18 cellular contexts compared by ENCODE assay signal in genomic region chr6:169792306-169793015, GRCh38. TPM values are rescaled to one million over a fixed set of nuclear protein-coding genes. Genes with fewer than 3 reads are reported as not detected.
A peak's percentile ranks its signal among the peaks of the same experiment; 100 is the strongest.
DNase-seq lines count a peak whose midpoint lies in the region; ATAC-seq, FAIRE-seq and TF ChIP-seq lines count a peak whose summit lies in the region.
"Had no signal": no experiment of that assay in that cellular context is flagged by ENCODE, and none has a peak within 500 bp of the region (broad histone marks: within the 10 kb centered on the region; RNA-seq: fewer than 3 reads in every experiment).

No MANE protein-coding gene starts in this region.

- DNase-seq in right atrium auricular region (ENCODE audit: low spot score) (peak; percentile 21), heart right ventricle (no peak), HepG2 (ENCODE audit: low spot score) (no peak), GM19238 (ENCODE audit: insufficient read length, low spot score) (no peak), D721Med (ENCODE audit: insufficient read length, low spot score) (no peak)
- peak; percentile 17 for DNase-seq in stimulated activated CD8-positive, alpha-beta memory T cell treated with anti-CD3 and anti-CD28 coated beads, Interleukin-4, amount 100 ng/mL, for 48 hours
- DNase-seq: CD8-positive, alpha-beta memory T cell; DMS 273 treated with DMSO at 0.1 percent for 48 hours; HFFc6; NCI-H1048; NCI-H1436 treated with DMSO at 0.1 percent for 48 hours; NCI-H2227 treated with DMSO at 0.1 percent for 48 hours; NCI-H524 had no signal

- no peak for TF ChIP-seq EP300 in HepG2 (IDR thresholded peaks at IDR 0.05; ENCODE audit: low read depth in 2 of 2, low read length in 2 of 2)
- no peak for TF ChIP-seq EP300 in HepG2 (CRISPR knock-in tag; IDR thresholded peaks at IDR 0.05; ENCODE audit: borderline replicate concordance)

- no TSS peak for BruUV-seq in HepG2 (replicated peaks; lab: Mats Ljungman, UMichigan)

- H3K36me3 ChIP-seq in right atrium auricular region (no peaks in the 10 kb centered on the region), heart right ventricle (no peaks in the 10 kb centered on the region), HepG2 (replicated peaks in 1 of 2; ENCODE audit: control insufficient read depth in 1 of 2, insufficient read depth in 2 of 2, low read length in 2 of 2) (no peaks in the 10 kb centered on the region)
- H3K36me3 ChIP-seq: BLaER1 treated with 17β-estradiol and CSF1 and Interleukin-3, amounts not matched to agents 10 nM and 100 nM had no signal

- peaks cover 24% of the 10 kb centered on the region for H3K79me2 ChIP-seq in HepG2 (ENCODE audit: insufficient read depth, low read length)

- H3K27me3 ChIP-seq in right atrium auricular region (no peaks in the 10 kb centered on the region), heart right ventricle (peaks cover 0 to 26% (median 9%) of the 10 kb centered on the region in 7 donors), HepG2 (ENCODE audit: control insufficient read depth in 1 of 2, insufficient read depth in 2 of 2, low read length in 2 of 2) (no peaks in the 10 kb centered on the region)

- H3K27ac ChIP-seq in right atrium auricular region (no peak overlapping the region), heart right ventricle (no peak overlapping the region), HepG2 (ENCODE audit: extremely low read length, insufficient read depth, low read length) (no peak overlapping the region)
- H3K27ac ChIP-seq: A549; BLaER1 treated with 17β-estradiol and CSF1 and Interleukin-3, amounts not matched to agents 10 nM and 100 nM; KMS-11 had no signal

- no peak overlapping the region for H2AFZ ChIP-seq in HepG2 (ENCODE audit: low read length)

- H3K9me3 ChIP-seq in right atrium auricular region (no peaks in the 10 kb centered on the region), heart right ventricle (no peaks in the 10 kb centered on the region), HepG2 (ENCODE audit: low read length) (no peaks in the 10 kb centered on the region)
- H3K9me3 ChIP-seq: A549; BLaER1 treated with 17β-estradiol and CSF1 and Interleukin-3, amounts not matched to agents 10 nM and 100 nM had no signal

- no peak for TF ChIP-seq POLR2A in HepG2 (IDR thresholded peaks at IDR 0.05; ENCODE audit: insufficient read depth in 1 of 2, low read depth in 2 of 2, low read length in 2 of 2)

- H3K4me1 ChIP-seq in right atrium auricular region, result peaks cover 0 to 15% of the 10 kb centered on the region in 2 donors
- peaks cover 0 to 16% (median 10%) of the 10 kb centered on the region in 9 donors for H3K4me1 ChIP-seq in heart right ventricle
- H3K4me1 ChIP-seq in HepG2 (ENCODE audit: insufficient read depth, low read length), result peaks cover 73% of the 10 kb centered on the region

- ATAC-seq in heart right ventricle (no peak), HepG2 (no peak), HG03457 (IDR thresholded peaks at IDR 0.05; ENCODE audit: unreplicated experiment) (no peak)
- ATAC-seq: A549, Panc1 had no signal

- no peak overlapping the region for H3K4me2 ChIP-seq in HepG2 (ENCODE audit: low read depth, low read length)
- H3K4me2 ChIP-seq: A549, KMS-11 had no signal

- intact Hi-C loops in heart right ventricle (cut with DNase I) (loop anchor here in 6 of 10 donors (5.0 to 10.0 kb wide), 5 partner anchors 502 to 742 kb away; partner anchors contain the start of gene DLL1 (in 1 of the 6)), HepG2 (cut with micrococcal nuclease; ENCODE audit: unreplicated experiment) (no loop called here)

- CTCF ChIA-PET in HepG2 (lab: Yijun Ruan, JAX; ENCODE audit: low intra/inter-chr PET ratio, low total read pairs), result no interaction called here

- no peak for TF ChIP-seq CTCF in right atrium auricular region (IDR thresholded peaks at IDR 0.05)
- no peak for TF ChIP-seq CTCF in heart right ventricle (IDR thresholded peaks at IDR 0.05)
- no peak for TF ChIP-seq CTCF in HepG2 (CRISPR knock-in tag; IDR thresholded peaks at IDR 0.05)
- no peak for TF ChIP-seq CTCF in D721Med (IDR thresholded peaks at IDR 0.05; ENCODE audit: insufficient read depth, missing control alignments)

- POLR2A ChIA-PET in HepG2 (lab: Yijun Ruan, JAX), result interaction anchor here (2.9 kb wide), 1 partner anchor 67 kb away, joined by 8 read pairs; no protein-coding TSS in a partner anchor

- no peak overlapping the region for H3K9ac ChIP-seq in HepG2 (ENCODE audit: insufficient read depth, low read depth, low read length)
- H3K9ac ChIP-seq: BLaER1 treated with 17β-estradiol and CSF1 and Interleukin-3, amounts not matched to agents 10 nM and 100 nM; KMS-11 had no signal

- FAIRE-seq in HepG2 (lab: Jason Lieb, UNC), result no peak
- no peak for FAIRE-seq in D721Med (lab: Jason Lieb, UNC)
- FAIRE-seq: A549 had no signal

- in situ Hi-C loops in HepG2 (cut with HindIII; ENCODE audit: extremely low pct_ligation_motif_present, low pct_unique_long_range_greater_than_20kb), result loop anchor here (5.0 kb wide), 1 partner anchor 90 kb away; no protein-coding TSS in a partner anchor

- WGBS in heart right ventricle, 2 donors, result 90 to 93% methylated on average over 21 of the region's 21 CpGs
- 93% methylated on average over 20 of the region's 21 CpGs for WGBS in HepG2 (ENCODE audit: low lambda C conversion rate)

- TF ChIP-seq RAD21 in HepG2 (CRISPR knock-in tag; IDR thresholded peaks at IDR 0.05), result no peak

- no peaks in the 10 kb centered on the region for H4K20me1 ChIP-seq in HepG2 (ENCODE audit: insufficient read depth, low read length)

- no peak overlapping the region for H3K4me3 ChIP-seq in right atrium auricular region
- H3K4me3 ChIP-seq in heart right ventricle, result no peak overlapping the region
- no peak overlapping the region for H3K4me3 ChIP-seq in HepG2 (replicated peaks in 1 of 3; ENCODE audit: insufficient read depth in 1 of 3, low read depth in 2 of 3, low read length in 3 of 3)
- H3K4me3 ChIP-seq: A549; BLaER1 treated with 17β-estradiol and CSF1 and Interleukin-3, amounts not matched to agents 10 nM and 100 nM had no signal

TF ChIP-seq in HepG2, 621 proteins besides CTCF, POLR2A, EP300 and RAD21 (continues in another document):
- TF ChIP-seq RAD51 (IDR thresholded peaks at IDR 0.05; ENCODE audit: borderline replicate concordance), result no peak
- peak; percentile 72 for TF ChIP-seq AGO2 (optimal IDR thresholded peaks at IDR 0.05; ENCODE audit: low read depth, low read length)
- no peak for TF ChIP-seq ZNF331 (CRISPR knock-in tag; IDR thresholded peaks at IDR 0.05)

RNA-seq across cellular contexts. Expression of gene ERMARD, which starts 41.0 kb away (rescaled TPM):
- total RNA-seq in right atrium auricular region (10 to 100 TPM in 1 of 2 donors, 1 to 10 TPM in 1; 8.6 to 11.2 TPM), heart right ventricle (10 to 100 TPM in 4 of 10 donors, 1 to 10 TPM in 6; 7.5 to 14.9 (median 9.6) TPM), HepG2 (2016; rRNA removed; fragmentation: Illumina TruSeq; extraction: Trizol) (8.4 and 10.7 TPM in 2 replicates)
- polyA plus RNA-seq in heart right ventricle (10 to 100 TPM; 12.6 to 38.5 TPM), HepG2 (2011; rRNA removed) (8.8 and 11.6 TPM in 2 replicates)
- total RNA-seq in HepG2 (2016; cell fraction: cytosol; rRNA removed; fragmentation: Illumina TruSeq; extraction: Trizol; ENCODE audit: low read depth), result 5.5 and 7.1 TPM in 2 replicates
- total RNA-seq in HepG2 (2016; cell fraction: insoluble cytoplasmic fraction; rRNA removed; fragmentation: Illumina TruSeq; extraction: Trizol), result 7.1 and 13.2 TPM in 2 replicates
- total RNA-seq in HepG2 (2016; cell fraction: membrane; rRNA removed; fragmentation: Illumina TruSeq; extraction: Trizol), result 7.3 and 7.5 TPM in 2 replicates
- total RNA-seq in HepG2 (2016; cell fraction: nucleus; rRNA removed; fragmentation: Illumina TruSeq; extraction: Trizol), result 16.6 and 17.0 TPM in 2 replicates
- polyA plus RNA-seq in HepG2 (2011; cell fraction: cytosol; rRNA removed), result 6.1 and 7.4 TPM in 2 replicates
- 35.0 and 45.3 TPM in 2 replicates for polyA plus RNA-seq in HepG2 (2011; cell fraction: nucleus; rRNA removed)
- polyA plus RNA-seq in HepG2 (2012), result 7.7 and 8.9 TPM in 2 replicates
- polyA plus RNA-seq in HepG2 (2016; cell fraction: cytosol; fragmentation: Illumina TruSeq; extraction: Trizol; ENCODE audit: low read depth), result 1.9 and 2.2 TPM in 2 replicates
- 4.8 and 5.9 TPM in 2 replicates for polyA plus RNA-seq in HepG2 (2016; cell fraction: insoluble cytoplasmic fraction; fragmentation: Illumina TruSeq; extraction: Trizol; ENCODE audit: low read depth)
- polyA plus RNA-seq in HepG2 (2016; cell fraction: membrane; fragmentation: Illumina TruSeq; extraction: Trizol; ENCODE audit: low read depth), result 2.4 and 3.3 TPM in 2 replicates
- polyA plus RNA-seq in HepG2 (2016; cell fraction: nucleus; fragmentation: Illumina TruSeq; extraction: Trizol; ENCODE audit: insufficient read depth, low read depth), result 28.4 and 29.0 TPM in 2 replicates
- 6.3 TPM in 2 replicates for polyA minus RNA-seq in HepG2 (2011; rRNA and poly(A)+ RNA removed; ENCODE audit: low replicate concordance)
- polyA minus RNA-seq in HepG2 (2011; cell fraction: cytosol; rRNA and poly(A)+ RNA removed), result 2.4 and 4.4 TPM in 2 replicates
- 10.9 and 14.3 TPM in 2 replicates for polyA minus RNA-seq in HepG2 (2011; cell fraction: nucleus; rRNA and poly(A)+ RNA removed)

RNA-seq across cellular contexts. Expression of gene DYNLT2, which starts 41.1 kb away (rescaled TPM):
- under 1 TPM; 0.20 to 0.33 TPM for total RNA-seq in right atrium auricular region
- total RNA-seq in heart right ventricle, result 1 to 10 TPM in 1 of 10 donors, under 1 TPM in 9; 0.19 to 1.1 (median 0.61) TPM
- 1 to 10 TPM in 1 of 2 donors, under 1 TPM in 1; 0.74 to 3.4 TPM for polyA plus RNA-seq in heart right ventricle
- total RNA-seq in HepG2 (2016; rRNA removed; fragmentation: Illumina TruSeq; extraction: Trizol), result 3.1 and 4.3 TPM in 2 replicates
- 1.7 and 1.9 TPM in 2 replicates for total RNA-seq in HepG2 (2016; cell fraction: cytosol; rRNA removed; fragmentation: Illumina TruSeq; extraction: Trizol; ENCODE audit: low read depth)
- total RNA-seq in HepG2 (2016; cell fraction: insoluble cytoplasmic fraction; rRNA removed; fragmentation: Illumina TruSeq; extraction: Trizol), result 3.0 and 4.1 TPM in 2 replicates
- total RNA-seq in HepG2 (2016; cell fraction: membrane; rRNA removed; fragmentation: Illumina TruSeq; extraction: Trizol), result 4.9 and 5.8 TPM in 2 replicates
- 6.6 and 7.6 TPM in 2 replicates for total RNA-seq in HepG2 (2016; cell fraction: nucleus; rRNA removed; fragmentation: Illumina TruSeq; extraction: Trizol)
- 1.7 and 2.1 TPM in 2 replicates for polyA plus RNA-seq in HepG2 (2011; rRNA removed)
- 1.1 TPM in 2 replicates for polyA plus RNA-seq in HepG2 (2011; cell fraction: cytosol; rRNA removed)
- polyA plus RNA-seq in HepG2 (2011; cell fraction: nucleus; rRNA removed), result 2.6 and 3.0 TPM in 2 replicates
- polyA plus RNA-seq in HepG2 (2012), result 6.2 and 8.3 TPM in 2 replicates
- 1.8 and 2.2 TPM in 2 replicates for polyA plus RNA-seq in HepG2 (2016; cell fraction: cytosol; fragmentation: Illumina TruSeq; extraction: Trizol; ENCODE audit: low read depth)
- polyA plus RNA-seq in HepG2 (2016; cell fraction: insoluble cytoplasmic fraction; fragmentation: Illumina TruSeq; extraction: Trizol; ENCODE audit: low read depth), result 3.8 and 4.0 TPM in 2 replicates
- polyA plus RNA-seq in HepG2 (2016; cell fraction: membrane; fragmentation: Illumina TruSeq; extraction: Trizol; ENCODE audit: low read depth), result 5.3 and 5.7 TPM in 2 replicates
- polyA plus RNA-seq in HepG2 (2016; cell fraction: nucleus; fragmentation: Illumina TruSeq; extraction: Trizol; ENCODE audit: insufficient read depth, low read depth), result 10.1 and 11.1 TPM in 2 replicates
- polyA minus RNA-seq in HepG2 (2011; rRNA and poly(A)+ RNA removed; ENCODE audit: low replicate concordance), result 0.30 and 0.36 TPM in 2 replicates
- polyA minus RNA-seq in HepG2 (2011; cell fraction: cytosol; rRNA and poly(A)+ RNA removed), result 0.30 and 1.1 TPM in 2 replicates
- 5.0 and 5.8 TPM in 2 replicates for polyA minus RNA-seq in HepG2 (2011; cell fraction: nucleus; rRNA and poly(A)+ RNA removed)

Comparison
In these comparisons a context has a peak if more than half of its experiments do, and no peak if none do; other contexts are left out.
1. DNase-seq: peak in right atrium auricular region (single experiment) and stimulated activated CD8-positive, alpha-beta memory T cell treated with anti-CD3 and anti-CD28 coated beads, Interleukin-4, amount 100 ng/mL, for 48 hours (single experiment); none in heart right ventricle (0 of 2), HepG2 (single experiment), GM19238 (single experiment) and D721Med (single experiment).